9 cellular contexts compared by ENCODE assay signal in genomic region chr14:88613552-88614010, GRCh38. TPM values are rescaled to one million over a fixed set of nuclear protein-coding genes. Genes with fewer than 3 reads are reported as not detected.
A peak's percentile ranks its signal among the peaks of the same experiment; 100 is the strongest.
DNase-seq lines count a peak whose midpoint lies in the region; ATAC-seq and TF ChIP-seq lines count a peak whose summit lies in the region.
"Had no signal": no experiment of that assay in that cellular context is flagged by ENCODE, and none has a peak within 500 bp of the region (broad histone marks: within the 10 kb centered on the region; RNA-seq: fewer than 3 reads in every experiment).

No MANE protein-coding gene starts in this region.

- TF ChIP-seq POLR2A in gastrocnemius medialis (IDR thresholded peaks at IDR 0.05), result no peak

- no peak overlapping the region for H2AFZ ChIP-seq in ACC112 (ENCODE audit: low read length, unreplicated experiment)

- DNase-seq in H4 (ENCODE audit: low spot score), result peak; percentile 66
- DNase-seq in RWPE2 (ENCODE audit: low spot score), result no peak
- no peak for DNase-seq in right cardiac atrium
- no peak for DNase-seq in gastrocnemius medialis
- DNase-seq in islet precursor cell, result no peak
- DNase-seq: Karpas-422 had no signal

- H3K9me3 ChIP-seq in RWPE2 (ENCODE audit: severe bottlenecking) (no peaks in the 10 kb centered on the region), right cardiac atrium (ENCODE audit: control insufficient read depth, low read length) (no peaks in the 10 kb centered on the region), gastrocnemius medialis (no peaks in the 10 kb centered on the region)

- H3K4me1 ChIP-seq in ACC112 (ENCODE audit: control insufficient read depth, insufficient read depth, low read length, unreplicated experiment), result peaks cover 42% of the 10 kb centered on the region
- peaks cover 57% of the 10 kb centered on the region for H3K4me1 ChIP-seq in RWPE2 (ENCODE audit: insufficient read depth, poor library complexity, severe bottlenecking)
- H3K4me1 ChIP-seq in right cardiac atrium (ENCODE audit: control insufficient read depth, insufficient read depth, low read length), result no peaks in the 10 kb centered on the region
- H3K4me1 ChIP-seq in gastrocnemius medialis, result peaks cover 0 to 4% of the 10 kb centered on the region in 2 donors

- peak overlapping the region; percentile 88 for H3K27ac ChIP-seq in ACC112 (ENCODE audit: low read depth, low read length)
- peak overlapping the region; percentile 88 for H3K27ac ChIP-seq in RWPE2 (ENCODE audit: poor library complexity, severe bottlenecking)
- H3K27ac ChIP-seq in right cardiac atrium (ENCODE audit: low read length), result no peak overlapping the region
- H3K27ac ChIP-seq in gastrocnemius medialis, result no peak overlapping the region

- H3K4me3 ChIP-seq in ACC112 (ENCODE audit: low read depth, low read length) (peak overlapping the region; percentile 24), RWPE2 (ENCODE audit: severe bottlenecking) (no peak overlapping the region), right cardiac atrium (ENCODE audit: low read length) (no peak overlapping the region), gastrocnemius medialis (no peak overlapping the region)

- no peaks in the 10 kb centered on the region for H3K79me2 ChIP-seq in ACC112 (ENCODE audit: control insufficient read depth, insufficient read depth, low read length, unreplicated experiment)

- intact Hi-C loops in right cardiac atrium (cut with DNase I) (no loop called here), gastrocnemius medialis (cut with DNase I; ENCODE audit: low total_unique reads) (no loop called here)

- H3K36me3 ChIP-seq in ACC112 (ENCODE audit: insufficient read depth, low read length), result peaks cover 43% of the 10 kb centered on the region
- H3K36me3 ChIP-seq in RWPE2 (ENCODE audit: low read depth), result peaks cover 50% of the 10 kb centered on the region
- peaks cover 9 to 45% of the 10 kb centered on the region in 2 donors for H3K36me3 ChIP-seq in gastrocnemius medialis

- H3K27me3 ChIP-seq in ACC112 (ENCODE audit: insufficient read depth, low read length), result no peaks in the 10 kb centered on the region
- H3K27me3 ChIP-seq in RWPE2 (ENCODE audit: insufficient read depth, poor library complexity, severe bottlenecking), result no peaks in the 10 kb centered on the region
- H3K27me3 ChIP-seq in right cardiac atrium (ENCODE audit: control insufficient read depth, insufficient read depth), result no peaks in the 10 kb centered on the region
- H3K27me3 ChIP-seq in gastrocnemius medialis, result no peaks in the 10 kb centered on the region

- peak; percentile 74 for ATAC-seq in RWPE2 (ENCODE audit: low read depth)
- peak; percentile 37 to 50 for ATAC-seq in right cardiac atrium
- no peak for ATAC-seq in HG03460 (IDR thresholded peaks at IDR 0.05; ENCODE audit: unreplicated experiment)
- no peak for ATAC-seq in gastrocnemius medialis
- no peak for ATAC-seq in GM21390 (IDR thresholded peaks at IDR 0.05; ENCODE audit: unreplicated experiment)

- in situ Hi-C loops in gastrocnemius medialis (cut with MboI; ENCODE audit: low sequenced_read_pairs in 4 of 4), result no loop called here

- no peak for TF ChIP-seq CTCF in RWPE2 (IDR thresholded peaks at IDR 0.05; ENCODE audit: poor library complexity, severe bottlenecking)
- no peak for TF ChIP-seq CTCF in gastrocnemius medialis (IDR thresholded peaks at IDR 0.05 in 4 of 5, conservative IDR thresholded peaks at IDR 0.05 in 1 of 5)

- 47% methylated on average over 5 of the region's 5 CpGs for WGBS in right cardiac atrium

RNA-seq across cellular contexts. Expression of gene ZC3H14, which starts 50.7 kb away (rescaled TPM):
- total RNA-seq in H4 (2014; rRNA removed; shearing (Covaris generic)), result 56.8 and 68.6 TPM in 2 replicates
- 10 to 100 TPM; 44.4 to 46.2 (median 45.2) TPM for total RNA-seq in right cardiac atrium
- polyA plus RNA-seq in right cardiac atrium, result 27.1 TPM
- total RNA-seq in gastrocnemius medialis, result 10 to 100 TPM; 34.0 to 49.5 (median 42.4) TPM

RNA-seq across cellular contexts. Expression of gene PTPN21, which starts 58.8 kb away (rescaled TPM):
- total RNA-seq in H4 (2014; rRNA removed; shearing (Covaris generic)), result 4.0 and 4.4 TPM in 2 replicates
- total RNA-seq in right cardiac atrium, result 10 to 100 TPM; 37.8 to 49.4 (median 42.8) TPM
- 12.0 TPM for polyA plus RNA-seq in right cardiac atrium
- 10 to 100 TPM in 2 of 4 donors, 1 to 10 TPM in 2; 5.6 to 11.1 (median 8.6) TPM for total RNA-seq in gastrocnemius medialis

Comparison
In these comparisons a context has a peak if more than half of its experiments do, and no peak if none do; other contexts are left out.
1. H3K27ac ChIP-seq: peak in ACC112 (single experiment) and RWPE2 (single experiment); none in right cardiac atrium (single experiment) and gastrocnemius medialis (0 of 4).
2. ATAC-seq: peak in RWPE2 (single experiment) and right cardiac atrium (2 of 2); none in HG03460 (single experiment), gastrocnemius medialis (0 of 2) and GM21390 (single experiment).